8 cellular contexts compared by ENCODE assay signal in genomic region chr21:46228345-46229051, GRCh38. TPM values are rescaled to one million over a fixed set of nuclear protein-coding genes. Genes with fewer than 3 reads are reported as not detected.
A peak's percentile ranks its signal among the peaks of the same experiment; 100 is the strongest.
DNase-seq lines count a peak whose midpoint lies in the region; ATAC-seq and TF ChIP-seq lines count a peak whose summit lies in the region.

Gene LSS (minus strand): TSS chr21:46228774. CDS start chr21:46228745, 29 bp downstream.

- no peaks in the 10 kb centered on the region for H3K9me3 ChIP-seq in vagina

- intact Hi-C loops in vagina (cut with DNase I): loop anchor here (5.0 to 10.0 kb wide), 2 partner anchors 84 to 256 kb away; no protein-coding TSS in a partner anchor

- H3K4me3 ChIP-seq in astrocyte of the cerebellum (ENCODE audit: low read depth, low read length) (peak within 1 kb of the TSS; percentile 62), rectal smooth muscle tissue (ENCODE audit: low read length) (peak within 1 kb of the TSS; percentile 88), vagina (peak within 1 kb of the TSS; percentile 60 to 97)

- H3K27ac ChIP-seq in rectal smooth muscle tissue (ENCODE audit: low read depth, low read length) (peak within 1 kb of the TSS; percentile 70), vagina (peak within 1 kb of the TSS; percentile 96)

- no peaks in the 10 kb centered on the region for H3K36me3 ChIP-seq in rectal smooth muscle tissue (ENCODE audit: control insufficient read depth, insufficient read depth, low read length)
- H3K36me3 ChIP-seq in vagina: peaks cover 0 to 4% of the 10 kb centered on the region in 2 donors

- H3K4me1 ChIP-seq in rectal smooth muscle tissue (ENCODE audit: control insufficient read depth, insufficient read depth, low read length) (peaks cover 9% of the 10 kb centered on the region), vagina (peaks cover 33% of the 10 kb centered on the region)

- peak in 1 of 2 donors; percentile 57 for TF ChIP-seq POLR2A in vagina (IDR thresholded peaks at IDR 0.05)

- TF ChIP-seq CTCF in astrocyte of the cerebellum (IDR thresholded peaks at IDR 0.05; ENCODE audit: low read depth, low read length, missing control alignments) (no peak), vagina (IDR thresholded peaks at IDR 0.05) (no peak)

- peak within 1 kb of the TSS; percentile 89 for H3K9ac ChIP-seq in rectal smooth muscle tissue (ENCODE audit: low read length)

- H3K27me3 ChIP-seq in rectal smooth muscle tissue (ENCODE audit: control insufficient read depth, insufficient read depth, low read length) (no peaks in the 10 kb centered on the region), vagina (no peaks in the 10 kb centered on the region)

- in situ Hi-C loops in astrocyte of the cerebellum (cut with HindIII; ENCODE audit: low sequenced_read_pairs): no loop called here

- ATAC-seq in GM18511 (IDR thresholded peaks at IDR 0.05; ENCODE audit: unreplicated experiment): peak; percentile 83
- ATAC-seq in HG03025 (IDR thresholded peaks at IDR 0.05; ENCODE audit: low FRiP score, unreplicated experiment): peak; percentile 63

- peak; percentile 93 to 94 for DNase-seq in NCI-H2081 (lab: John Stamatoyannopoulos, UW)
- DNase-seq in T-helper 9 cell: peak; percentile 96
- DNase-seq in astrocyte of the cerebellum (ENCODE audit: low read depth): peak; percentile 95
- peak; percentile 100 for DNase-seq in hepatic stellate cell (ENCODE audit: low spot score)
- DNase-seq in vagina (ENCODE audit: extremely low spot score in 2 of 2): peak; percentile 93 to 97

RNA-seq across cellular contexts. Expression of gene LSS, which starts in this region (rescaled TPM):
- total RNA-seq in vagina: 103 TPM

Comparison
In these comparisons a context has a peak if more than half of its experiments do, and no peak if none do; other contexts are left out.
1. Peak in every context shown above with its lines: DNase-seq, ATAC-seq, H3K4me3 ChIP-seq and H3K27ac ChIP-seq.